Comparison of ENCODE assay signal across 17 cellular contexts in the genomic region with DNA sequence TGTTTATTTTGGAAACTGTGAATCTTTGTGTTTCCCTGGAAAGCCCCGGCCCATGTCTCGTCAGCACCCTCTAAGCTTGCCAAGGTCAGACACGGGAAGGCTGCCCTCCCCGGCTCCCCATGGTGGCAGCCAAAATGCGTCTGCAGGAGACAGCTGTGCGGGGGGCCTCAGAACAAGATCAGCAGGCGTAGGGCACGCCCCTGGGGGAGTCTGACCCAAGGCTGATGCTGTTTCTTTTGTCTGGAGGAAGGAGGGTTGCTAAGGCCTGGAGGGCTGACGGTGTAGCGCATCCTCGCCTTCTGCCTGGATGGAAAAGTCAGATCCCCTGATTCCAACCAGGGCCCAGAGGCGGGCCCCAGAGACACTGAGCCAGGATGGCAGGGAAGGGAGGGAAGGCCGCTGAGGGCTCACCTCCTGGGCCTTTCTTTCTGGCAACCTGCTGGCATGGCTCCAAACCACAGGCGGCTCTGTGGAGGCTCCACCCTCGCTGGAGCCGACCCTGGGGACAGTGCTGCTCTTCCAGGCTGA. TPM values are rescaled to one million over a fixed set of nuclear protein-coding genes. Genes with fewer than 3 reads are reported as not detected.
A peak's percentile ranks its signal among the peaks of the same experiment; 100 is the strongest.
DNase-seq lines count a peak whose midpoint lies in the region; ATAC-seq lines count a peak whose summit lies in the region.
"Had no signal": no experiment of that assay in that cellular context is flagged by ENCODE, and none has a peak within 500 bp of the region (broad histone marks: within the 10 kb centered on the region; RNA-seq: fewer than 3 reads in every experiment).

No MANE protein-coding gene starts in this region.

- no peak overlapping the region for H3K27ac ChIP-seq in right cardiac atrium (ENCODE audit: low read length)
- H3K27ac ChIP-seq: lower lobe of right lung had no signal

- no peak overlapping the region for H3K4me3 ChIP-seq in right cardiac atrium (ENCODE audit: low read length)
- H3K4me3 ChIP-seq: lower lobe of right lung had no signal

- DNase-seq in right cardiac atrium: no peak
- no peak for DNase-seq in left cardiac atrium
- DNase-seq in NCI-H1105 (lab: John Stamatoyannopoulos, UW): peak; percentile 37
- DNase-seq in SW480 (ENCODE audit: low spot score): peak; percentile 64
- DNase-seq in NCI-H1048 (lab: John Stamatoyannopoulos, UW): no peak
- no peak for DNase-seq in HK-2 (ENCODE audit: unreplicated experiment)
- DNase-seq: activated CD4-positive, alpha-beta T cell treated with anti-CD3 and anti-CD28 coated beads, Interleukin-2, amount 50 U/mL, for 1 hour; activated naive CD4-positive, alpha-beta T cell; COR-L47; GDM1; KG1; lower lobe of right lung; NCI-H1417 treated with DMSO at 0.1 percent for 48 hours; NCI-H526 treated with DMSO at 0.1 percent for 48 hours; stimulated activated CD4-positive, alpha-beta T cell treated with anti-CD3 and anti-CD28 coated beads, Interleukin-1b, Interleukin-23, amount 100 ng/mL, for 48 hours; stimulated activated naive CD8-positive, alpha-beta T cell treated with anti-CD3 and anti-CD28 coated beads, Interleukin-15, amount 100 ng/mL, for 72 hours had no signal

- ATAC-seq in right cardiac atrium: peak; percentile 17 to 43
- ATAC-seq in left cardiac atrium: no peak
- no peak for ATAC-seq in HG03280 (IDR thresholded peaks at IDR 0.05; ENCODE audit: unreplicated experiment)
- ATAC-seq: lower lobe of right lung; stimulated activated naive CD8-positive, alpha-beta T cell treated with anti-CD3 and anti-CD28 coated beads, Interleukin-15, amount 100 ng/mL, for 72 hours had no signal

- intact Hi-C loops in right cardiac atrium (cut with DNase I): no loop called here
- intact Hi-C loops in left cardiac atrium (cut with DNase I): no loop called here

- no peaks in the 10 kb centered on the region for H3K9me3 ChIP-seq in right cardiac atrium (ENCODE audit: control insufficient read depth, low read length)
- H3K9me3 ChIP-seq: lower lobe of right lung had no signal

- 25% methylated on average over 16 of the region's 16 CpGs for WGBS in right cardiac atrium

- no peaks in the 10 kb centered on the region for H3K27me3 ChIP-seq in right cardiac atrium (ENCODE audit: control insufficient read depth, insufficient read depth)

- no peaks in the 10 kb centered on the region for H3K4me1 ChIP-seq in right cardiac atrium (ENCODE audit: control insufficient read depth, insufficient read depth, low read length)
- H3K4me1 ChIP-seq: lower lobe of right lung had no signal

RNA-seq across cellular contexts. Expression of gene OLFM1, which starts 57.2 kb away (rescaled TPM):
- total RNA-seq in right cardiac atrium (10 to 100 TPM in 2 of 4 donors, 1 to 10 TPM in 2; 8.8 to 19.0 (median 9.5) TPM), left cardiac atrium (10 to 100 TPM; 13.9 to 25.5 TPM)
- polyA plus RNA-seq in right cardiac atrium: 19.1 TPM

Comparison
In these comparisons a context has a peak if more than half of its experiments do, and no peak if none do; other contexts are left out.
1. ATAC-seq: peak in right cardiac atrium (2 of 2); none in left cardiac atrium (0 of 2) and HG03280 (single experiment).
2. DNase-seq: peak in NCI-H1105 (single experiment) and SW480 (single experiment); none in right cardiac atrium (0 of 3), left cardiac atrium (single experiment), NCI-H1048 (single experiment) and HK-2 (single experiment).